In genomic region chr14:68779761-68780323, GRCh38 we compare ENCODE assay signal across 8 cellular contexts. TPM values are rescaled to one million over a fixed set of nuclear protein-coding genes. Genes with fewer than 3 reads are reported as not detected.
DNase-seq lines count a peak whose midpoint lies in the region; ATAC-seq, FAIRE-seq and TF ChIP-seq lines count a peak whose summit lies in the region.

No MANE protein-coding gene starts in this region.

- H3K4me1 ChIP-seq in ACC112 (ENCODE audit: control insufficient read depth, insufficient read depth, low read length, unreplicated experiment) (peaks cover 47% of the 10 kb centered on the region), PC-3 (ENCODE audit: insufficient read depth, low read length) (peaks cover 56% of the 10 kb centered on the region), astrocyte (ENCODE audit: insufficient read depth, low read length) (peaks cover 36% of the 10 kb centered on the region), right lobe of liver (peaks cover 0 to 49% (median 10%) of the 10 kb centered on the region in 4 donors), thyroid gland (peaks cover 0 to 30% of the 10 kb centered on the region in 2 donors)

- H3K4me3 ChIP-seq in ACC112 (ENCODE audit: low read depth, low read length) (peak overlapping the region; percentile 11; the same call in 1 of the 2 replicates), PC-3 (ENCODE audit: low read length) (peak overlapping the region; percentile 32), astrocyte (ENCODE audit: insufficient read depth, low read depth, low read length) (peak overlapping the region; percentile 4), right lobe of liver (no peak overlapping the region), thyroid gland (replicated peaks in 1 of 3) (no peak overlapping the region)

- H3K27ac Mint-ChIP-seq in astrocyte (ENCODE audit: unreplicated experiment) (peak overlapping the region; percentile 89), type B pancreatic cell (peak overlapping the region; percentile 81)

- 60% methylated on average over 8 of the region's 9 CpGs for WGBS in right lobe of liver (ENCODE audit: insufficient coverage, low coverage, low lambda C conversion rate, missing lambda C conversion rate)
- WGBS in thyroid gland, 2 donors = 75 to 81% methylated on average over 9 of the region's 9 CpGs

- H3K36me3 ChIP-seq in ACC112 (ENCODE audit: insufficient read depth, low read length) (no peaks in the 10 kb centered on the region), PC-3 (ENCODE audit: low read depth, low read length) (no peaks in the 10 kb centered on the region), astrocyte (ENCODE audit: insufficient read depth, low read length) (no peaks in the 10 kb centered on the region), right lobe of liver (no peaks in the 10 kb centered on the region), thyroid gland (no peaks in the 10 kb centered on the region)

- peak; percentile 82 for ATAC-seq in PC-3
- ATAC-seq in right lobe of liver = no peak

- H3K79me2 ChIP-seq in ACC112 (ENCODE audit: control insufficient read depth, insufficient read depth, low read length, unreplicated experiment) = peaks cover 2% of the 10 kb centered on the region
- H3K79me2 ChIP-seq in PC-3 (ENCODE audit: low read length) = no peaks in the 10 kb centered on the region
- H3K79me2 ChIP-seq in astrocyte (ENCODE audit: insufficient read depth, low read length) = no peaks in the 10 kb centered on the region

- CTCF ChIA-PET in PC-3 (lab: Charles Lee) = interaction anchor here (0.5 to 1.0 kb wide), 9 partner anchors 10 to 836 kb away, joined by 3 to 6 read pairs (median 4); no protein-coding TSS in a partner anchor

- POLR2A ChIA-PET in PC-3 (lab: Charles Lee; ENCODE audit: unreplicated experiment) = interaction anchor here (0.6 to 2.4 kb wide), 6 partner anchors 10 to 481 kb away, joined by 3 to 13 read pairs (median 4); partner anchors contain the start of gene ZFP36L1

- H3K9me2 ChIP-seq in PC-3 (replicated peaks; ENCODE audit: low read length) = no peaks in the 10 kb centered on the region

- BruUV-seq in PC-3 (replicated peaks; lab: Mats Ljungman, UMichigan) = TSS peak; percentile 35

- H3K9me3 ChIP-seq in PC-3 (ENCODE audit: low read length) = no peaks in the 10 kb centered on the region
- H3K9me3 ChIP-seq in astrocyte (ENCODE audit: insufficient read depth, low read depth, low read length) = peaks cover 10% of the 10 kb centered on the region
- H3K9me3 ChIP-seq in right lobe of liver = no peaks in the 10 kb centered on the region
- H3K9me3 ChIP-seq in thyroid gland = no peaks in the 10 kb centered on the region

- H3K27me3 Mint-ChIP-seq in astrocyte (ENCODE audit: low read depth, unreplicated experiment) (no peaks in the 10 kb centered on the region), type B pancreatic cell (no peaks in the 10 kb centered on the region)

- peak overlapping the region; percentile 76 for H3K4me2 ChIP-seq in PC-3 (ENCODE audit: low read length)
- peak overlapping the region; percentile 78 for H3K4me2 ChIP-seq in astrocyte (ENCODE audit: low read length)

- peaks cover 35% of the 10 kb centered on the region for H3K4me1 Mint-ChIP-seq in astrocyte (ENCODE audit: low read depth, unreplicated experiment)
- H3K4me1 Mint-ChIP-seq in type B pancreatic cell (ENCODE audit: unreplicated experiment) = peaks cover 34% of the 10 kb centered on the region

- intact Hi-C loops in PC-3 (cut with micrococcal nuclease) = loop anchor here (1.0 to 2.0 kb wide), 5 partner anchors 85 to 399 kb away; no protein-coding TSS in a partner anchor
- intact Hi-C loops in right lobe of liver (cut with DNase I) = loop anchor here in 1 of 2 donors (10.0 kb wide), 1 partner anchor 55 kb away; no protein-coding TSS in a partner anchor
- intact Hi-C loops in thyroid gland (cut with DNase I) = loop anchor here (5.0 kb wide), 1 partner anchor 88 kb away; no protein-coding TSS in a partner anchor

- H2AFZ ChIP-seq in ACC112 (ENCODE audit: low read length, unreplicated experiment) (peak overlapping the region; percentile 70), PC-3 (ENCODE audit: low read length) (0 out of 2 replicates have a peak overlapping the region, but pooled peaks have one; percentile 27), astrocyte (ENCODE audit: low read depth, low read length) (no peak overlapping the region)

- DNase-seq in PC-3 (peak; percentile 98), astrocyte (ENCODE audit: low read depth) (peak; percentile 97), right lobe of liver (peak in 1 of 3 donors; percentile 38), type B pancreatic cell (ENCODE audit: extremely low spot score, unreplicated experiment) (peak; percentile 39), NCI-H2081 treated with DMSO at 0.1 percent for 48 hours (lab: John Stamatoyannopoulos, UW) (no peak), NCI-H2171 (lab: John Stamatoyannopoulos, UW) (no peak), thyroid gland (no peak)

- no peak overlapping the region for H3K4me3 Mint-ChIP-seq in astrocyte (ENCODE audit: unreplicated experiment)
- H3K4me3 Mint-ChIP-seq in type B pancreatic cell = no peak overlapping the region

- no peaks in the 10 kb centered on the region for H3K36me3 Mint-ChIP-seq in astrocyte (ENCODE audit: low read depth, unreplicated experiment)
- H3K36me3 Mint-ChIP-seq in type B pancreatic cell = no peaks in the 10 kb centered on the region

- no peak for TF ChIP-seq CTCF in PC-3 (conservative IDR thresholded peaks at IDR 0.05; ENCODE audit: low read depth, low read length)
- no peak for TF ChIP-seq CTCF in astrocyte (IDR thresholded peaks at IDR 0.05; ENCODE audit: insufficient read depth, low read depth, low read length)
- TF ChIP-seq CTCF in right lobe of liver (IDR thresholded peaks at IDR 0.05) = no peak
- no peak for TF ChIP-seq CTCF in type B pancreatic cell (conservative IDR thresholded peaks at IDR 0.05)
- TF ChIP-seq CTCF in thyroid gland (IDR thresholded peaks at IDR 0.05) = no peak

- H3K9me3 Mint-ChIP-seq in astrocyte (ENCODE audit: unreplicated experiment) (peaks cover 5% of the 10 kb centered on the region), type B pancreatic cell (peaks cover 2% of the 10 kb centered on the region)

- H3K9ac ChIP-seq in PC-3 (ENCODE audit: low read length) (peak overlapping the region; percentile 28), astrocyte (ENCODE audit: low read length) (peak overlapping the region; percentile 54)

- H3K27me3 ChIP-seq in ACC112 (ENCODE audit: insufficient read depth, low read length) (no peaks in the 10 kb centered on the region), PC-3 (ENCODE audit: low read length) (no peaks in the 10 kb centered on the region), astrocyte (ENCODE audit: insufficient read depth, low read length) (no peaks in the 10 kb centered on the region), right lobe of liver (no peaks in the 10 kb centered on the region), thyroid gland (no peaks in the 10 kb centered on the region)

- H3K27ac ChIP-seq in ACC112 (ENCODE audit: low read depth, low read length) (peak overlapping the region; percentile 89), PC-3 (ENCODE audit: low read length) (peak overlapping the region; percentile 80), astrocyte (ENCODE audit: low read depth, low read length) (peak overlapping the region; percentile 77), right lobe of liver (peak overlapping the region in 2 of 3 donors; percentile 56 to 66), thyroid gland (peak overlapping the region in 1 of 3 donors; percentile 44)

- H4K20me1 ChIP-seq in PC-3 (ENCODE audit: low read length) (no peaks in the 10 kb centered on the region), astrocyte (ENCODE audit: insufficient read depth, low read length) (no peaks in the 10 kb centered on the region)

- H3F3A ChIP-seq in PC-3 (ENCODE audit: low read length, unreplicated experiment) = peaks cover 12% of the 10 kb centered on the region

- peak; percentile 96 for FAIRE-seq in astrocyte (lab: Jason Lieb, UNC)

- TF ChIP-seq POLR2A in right lobe of liver (IDR thresholded peaks at IDR 0.05) (no peak), thyroid gland (IDR thresholded peaks at IDR 0.05) (no peak)

RNA-seq across cellular contexts. Expression of gene ZFP36L1, which starts 13.0 kb away (rescaled TPM):
- total RNA-seq in PC-3 (2014; rRNA removed) = 63.1 and 79.7 TPM in 2 replicates
- total RNA-seq in astrocyte = 210 and 219 TPM in 2 replicates
- 100 to 1,000 TPM; 109 to 298 (median 218) TPM for total RNA-seq in right lobe of liver
- 457 and 564 TPM in 2 replicates for total RNA-seq in type B pancreatic cell (ENCODE audit: low replicate concordance)
- 100 to 1,000 TPM in 3 of 4 donors, 10 to 100 TPM in 1; 96.9 to 274 (median 127) TPM for total RNA-seq in thyroid gland

Comparison
In these comparisons a context has a peak if more than half of its experiments do, and no peak if none do; other contexts are left out.
1. H3K4me3 ChIP-seq: peak in ACC112 (single experiment), PC-3 (single experiment) and astrocyte (single experiment); none in right lobe of liver (0 of 3) and thyroid gland (0 of 3).
2. DNase-seq: peak in PC-3 (single experiment), astrocyte (single experiment) and type B pancreatic cell (single experiment); none in NCI-H2081 treated with DMSO at 0.1 percent for 48 hours (single experiment), NCI-H2171 (single experiment) and thyroid gland (0 of 2).